Comparison of ENCODE assay signal across 1 cellular context in the genomic region with DNA sequence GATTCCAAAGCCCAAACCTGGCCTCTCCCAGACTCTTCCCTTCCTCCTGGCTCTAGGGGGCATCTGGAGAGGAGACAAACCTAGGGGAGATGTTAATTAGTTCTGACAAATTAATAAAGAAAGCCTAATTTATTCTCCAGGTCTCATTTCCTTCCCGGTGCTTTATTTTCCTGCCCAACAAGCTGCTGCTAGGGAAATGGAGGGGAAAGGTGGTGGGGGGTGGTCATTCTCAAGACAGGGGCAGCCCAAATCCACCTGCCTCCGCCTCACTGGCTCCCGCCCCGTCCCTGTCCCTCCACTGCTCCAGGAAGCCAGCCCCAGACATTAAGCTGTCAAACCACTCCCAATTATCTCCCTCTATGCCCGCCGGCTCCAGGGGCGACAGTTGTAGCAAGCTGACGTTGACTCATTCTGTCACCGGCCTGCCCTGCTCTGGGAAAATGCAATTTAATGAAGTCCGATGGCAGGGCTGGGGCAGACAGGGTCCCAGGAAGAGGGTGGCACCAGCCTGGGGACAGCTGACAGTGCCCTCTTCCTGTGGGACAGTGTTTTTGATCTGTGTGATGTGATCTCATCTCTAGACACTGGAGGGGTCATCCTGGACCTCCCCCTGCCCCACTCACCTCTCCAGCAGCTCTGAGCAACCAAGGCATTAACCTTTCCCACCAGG.
TF ChIP-seq lines count a peak whose summit lies in the region.

No MANE protein-coding gene starts in this region.

TF ChIP-seq in IMR-90, 13 proteins besides CTCF, POLR2A, EP300 and RAD21:
- TF ChIP-seq FOS (IDR thresholded peaks at IDR 0.05; ENCODE audit: low read depth, low read length): no peak
- TF ChIP-seq, protein P1, sequence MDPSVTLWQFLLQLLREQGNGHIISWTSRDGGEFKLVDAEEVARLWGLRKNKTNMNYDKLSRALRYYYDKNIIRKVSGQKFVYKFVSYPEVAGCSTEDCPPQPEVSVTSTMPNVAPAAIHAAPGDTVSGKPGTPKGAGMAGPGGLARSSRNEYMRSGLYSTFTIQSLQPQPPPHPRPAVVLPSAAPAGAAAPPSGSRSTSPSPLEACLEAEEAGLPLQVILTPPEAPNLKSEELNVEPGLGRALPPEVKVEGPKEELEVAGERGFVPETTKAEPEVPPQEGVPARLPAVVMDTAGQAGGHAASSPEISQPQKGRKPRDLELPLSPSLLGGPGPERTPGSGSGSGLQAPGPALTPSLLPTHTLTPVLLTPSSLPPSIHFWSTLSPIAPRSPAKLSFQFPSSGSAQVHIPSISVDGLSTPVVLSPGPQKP (IDR thresholded peaks at IDR 0.05; ENCODE audit: borderline replicate concordance, low read depth, low read length): no peak
- no peak for TF ChIP-seq MAFK (IDR thresholded peaks at IDR 0.05; ENCODE audit: low read depth, low read length)
- no peak for TF ChIP-seq CHD1 (IDR thresholded peaks at IDR 0.05; ENCODE audit: low read depth, low read length)
- TF ChIP-seq CEBPB (IDR thresholded peaks at IDR 0.05; ENCODE audit: low read depth, low read length): no peak
- TF ChIP-seq RFX5 (IDR thresholded peaks at IDR 0.05; ENCODE audit: low read depth, low read length): no peak
- TF ChIP-seq MAZ (IDR thresholded peaks at IDR 0.05; ENCODE audit: borderline replicate concordance, low read depth, low read length): no peak
- no peak for TF ChIP-seq MXI1 (IDR thresholded peaks at IDR 0.05; ENCODE audit: borderline replicate concordance, low read depth, low read length)
- no peak for TF ChIP-seq RCOR1 (IDR thresholded peaks at IDR 0.05; ENCODE audit: insufficient replicate concordance, low read length)
- no peak for TF ChIP-seq NFE2L2 (IDR thresholded peaks at IDR 0.05; ENCODE audit: low read depth, low read length)
